4 cellular contexts compared by ENCODE assay signal in genomic region chr13:24319641-24320040, GRCh38. TPM values are rescaled to one million over a fixed set of nuclear protein-coding genes. Genes with fewer than 3 reads are reported as not detected.
"Had no signal": no experiment of that assay in that cellular context is flagged by ENCODE, and none has a peak within 500 bp of the region (broad histone marks: within the 10 kb centered on the region; RNA-seq: fewer than 3 reads in every experiment).

No MANE protein-coding gene starts in this region.

RNA-seq across cellular contexts. Expression of gene C1QTNF9, which starts 10.3 kb away (rescaled TPM):
- total RNA-seq: LHCN-M2, M059J, MCF 10A, NCI-H460 had no signal
